In genomic region chr16:88584676-88585075, GRCh38 we compare ENCODE assay signal across 16 cellular contexts. TPM values are rescaled to one million over a fixed set of nuclear protein-coding genes. Genes with fewer than 3 reads are reported as not detected.
DNase-seq lines count a peak whose midpoint lies in the region; ATAC-seq, FAIRE-seq and TF ChIP-seq lines count a peak whose summit lies in the region.
"Had no signal": no experiment of that assay in that cellular context is flagged by ENCODE, and none has a peak within 500 bp of the region (broad histone marks: within the 10 kb centered on the region; RNA-seq: fewer than 3 reads in every experiment).

No MANE protein-coding gene starts in this region.

- H3K27ac ChIP-seq in HepG2 (ENCODE audit: extremely low read length, insufficient read depth, low read length) (no peak overlapping the region), right lobe of liver (no peak overlapping the region), endodermal cell (ENCODE audit: low read depth, low read length) (no peak overlapping the region)
- H3K27ac ChIP-seq: 22Rv1, BLaER1 had no signal

- no peak for TF ChIP-seq EP300 in HepG2 (IDR thresholded peaks at IDR 0.05; ENCODE audit: low read depth in 2 of 2, low read length in 2 of 2)
- no peak for TF ChIP-seq EP300 in HepG2 (CRISPR knock-in tag; IDR thresholded peaks at IDR 0.05; ENCODE audit: borderline replicate concordance)

- POLR2A ChIA-PET in HepG2 (lab: Yijun Ruan, JAX), result no interaction called here

- no peak overlapping the region for H2AFZ ChIP-seq in HepG2 (ENCODE audit: low read length)

- FAIRE-seq in HepG2 (lab: Jason Lieb, UNC), result peak; percentile 64

- intact Hi-C loops in HepG2 (cut with micrococcal nuclease; ENCODE audit: unreplicated experiment) (no loop called here), right lobe of liver (cut with DNase I) (no loop called here)

- H3K9ac ChIP-seq in HepG2 (ENCODE audit: insufficient read depth, low read depth, low read length), result no peak overlapping the region
- peak overlapping the region; percentile 18 for H3K9ac ChIP-seq in endodermal cell (ENCODE audit: extremely low read depth, low read length, poor library complexity, severe bottlenecking)

- peaks cover 71% of the 10 kb centered on the region for H3K36me3 Mint-ChIP-seq in endodermal cell (ENCODE audit: low read depth)

- H3K36me3 ChIP-seq in HepG2 (replicated peaks in 1 of 2; ENCODE audit: control insufficient read depth in 1 of 2, insufficient read depth in 2 of 2, low read length in 2 of 2), result peaks cover 57 to 83% of the 10 kb centered on the region in 2 experiments
- H3K36me3 ChIP-seq in right lobe of liver, result peaks cover 0 to 29% (median 13%) of the 10 kb centered on the region in 4 donors
- peaks cover 73% of the 10 kb centered on the region for H3K36me3 ChIP-seq in endodermal cell (ENCODE audit: control insufficient read depth, insufficient read depth, low read length)

- ATAC-seq in HepG2 (no peak), right lobe of liver (no peak)

- no peak for TF ChIP-seq CTCF in HepG2 (CRISPR knock-in tag; IDR thresholded peaks at IDR 0.05)
- TF ChIP-seq CTCF in right lobe of liver (IDR thresholded peaks at IDR 0.05), result no peak
- TF ChIP-seq CTCF in endodermal cell (conservative IDR thresholded peaks at IDR 0.05), result no peak

- H3K9me3 ChIP-seq in HepG2 (ENCODE audit: low read length) (no peaks in the 10 kb centered on the region), right lobe of liver (no peaks in the 10 kb centered on the region), endodermal cell (ENCODE audit: control insufficient read depth, low read length) (no peaks in the 10 kb centered on the region)
- H3K9me3 ChIP-seq: BLaER1 had no signal

- in situ Hi-C loops in HepG2 (cut with HindIII; ENCODE audit: extremely low pct_ligation_motif_present, low pct_unique_long_range_greater_than_20kb), result no loop called here

- TF ChIP-seq POLR2A in HepG2 (IDR thresholded peaks at IDR 0.05; ENCODE audit: insufficient read depth in 1 of 2, low read depth in 2 of 2, low read length in 2 of 2) (no peak), right lobe of liver (IDR thresholded peaks at IDR 0.05) (no peak)

- H3K27me3 Mint-ChIP-seq in endodermal cell (ENCODE audit: insufficient read depth), result no peaks in the 10 kb centered on the region

- H3K27me3 ChIP-seq in HepG2 (ENCODE audit: control insufficient read depth in 1 of 2, insufficient read depth in 2 of 2, low read length in 2 of 2), result no peaks in the 10 kb centered on the region
- no peaks in the 10 kb centered on the region for H3K27me3 ChIP-seq in right lobe of liver
- H3K27me3 ChIP-seq in endodermal cell (ENCODE audit: control insufficient read depth, insufficient read depth, low read length, poor library complexity, severe bottlenecking), result no peaks in the 10 kb centered on the region
- H3K27me3 ChIP-seq: BLaER1 had no signal

- H3K4me2 ChIP-seq in HepG2 (ENCODE audit: low read depth, low read length), result no peak overlapping the region
- H3K4me2 ChIP-seq: BLaER1 had no signal

- CTCF ChIA-PET in HepG2 (lab: Yijun Ruan, JAX; ENCODE audit: low intra/inter-chr PET ratio, low total read pairs), result no interaction called here

- no TSS peak for BruUV-seq in HepG2 (replicated peaks; lab: Mats Ljungman, UMichigan)

- H3K79me2 ChIP-seq in HepG2 (ENCODE audit: insufficient read depth, low read length), result peaks cover 26% of the 10 kb centered on the region

- H3K27ac Mint-ChIP-seq in endodermal cell, result peak overlapping the region; percentile 65

- H3K4me3 ChIP-seq in HepG2 (replicated peaks in 1 of 3; ENCODE audit: insufficient read depth in 1 of 3, low read depth in 2 of 3, low read length in 3 of 3), result no peak overlapping the region
- H3K4me3 ChIP-seq in right lobe of liver, result no peak overlapping the region
- peak overlapping the region; percentile 19 for H3K4me3 ChIP-seq in endodermal cell (ENCODE audit: low read length)
- H3K4me3 ChIP-seq: BLaER1 had no signal

- DNase-seq in NCI-H2171 treated with DMSO at 0.1 percent for 48 hours (lab: John Stamatoyannopoulos, UW) (peak; percentile 43), NCI-H2171 (lab: John Stamatoyannopoulos, UW) (no peak), HepG2 (ENCODE audit: low spot score) (no peak), right lobe of liver (no peak), endodermal cell (no peak), D341Med (ENCODE audit: low spot score) (no peak), NCI-H510A (lab: John Stamatoyannopoulos, UW) (no peak), hippocampal formation (lab: John Stamatoyannopoulos, UW) (no peak)
- DNase-seq: H7, Karpas-422, NCI-H187, NCI-H82, SIG-M5 had no signal

- 94% methylated on average over 6 of the region's 6 CpGs for WGBS in HepG2 (ENCODE audit: low lambda C conversion rate)
- WGBS in right lobe of liver (ENCODE audit: insufficient coverage, low coverage, low lambda C conversion rate, missing lambda C conversion rate), result 86% methylated on average over 6 of the region's 6 CpGs
- 89 to 100% methylated on average over 2 to 6 of the region's 6 CpGs for WGBS in endodermal cell (ENCODE audit: insufficient coverage in 1 of 2, insufficient read length in 1 of 2), 2 experiments

- peaks cover 13% of the 10 kb centered on the region for H3K4me1 Mint-ChIP-seq in endodermal cell

- H3K4me3 Mint-ChIP-seq in endodermal cell, result no peak overlapping the region

- no peak for TF ChIP-seq RAD21 in HepG2 (CRISPR knock-in tag; IDR thresholded peaks at IDR 0.05)

- no peaks in the 10 kb centered on the region for H3K4me1 ChIP-seq in HepG2 (ENCODE audit: insufficient read depth, low read length)
- no peaks in the 10 kb centered on the region for H3K4me1 ChIP-seq in right lobe of liver
- peaks cover 4% of the 10 kb centered on the region for H3K4me1 ChIP-seq in endodermal cell (ENCODE audit: control insufficient read depth, insufficient read depth, low read length)
- H3K4me1 ChIP-seq: BLaER1 had no signal

- H3K9me3 Mint-ChIP-seq in endodermal cell, result no peaks in the 10 kb centered on the region

- no peaks in the 10 kb centered on the region; the same call in 1 of the 2 replicates for H4K20me1 ChIP-seq in HepG2 (ENCODE audit: insufficient read depth, low read length)

TF ChIP-seq in HepG2, 621 proteins besides CTCF, POLR2A, EP300 and RAD21 (continues in another document):
- no peak for TF ChIP-seq CREB1 (IDR thresholded peaks at IDR 0.05)
- no peak for TF ChIP-seq CREB1 (CRISPR knock-in tag; IDR thresholded peaks at IDR 0.05)
- TF ChIP-seq ZNF326 (CRISPR knock-in tag; IDR thresholded peaks at IDR 0.05; ENCODE audit: borderline replicate concordance), result no peak

RNA-seq across cellular contexts. Expression of gene ZC3H18, which starts 14.5 kb away (rescaled TPM):
- total RNA-seq in HepG2 (2016; rRNA removed; fragmentation: Illumina TruSeq; extraction: Trizol) (19.7 and 27.4 TPM in 2 replicates), right lobe of liver (10 to 100 TPM in 5 of 6 experiments, 1 to 10 TPM in 1; 8.7 to 22.8 (median 16.4) TPM), endodermal cell (10 to 100 TPM; 75.4 to 76.6 TPM)
- total RNA-seq in HepG2 (2016; cell fraction: cytosol; rRNA removed; fragmentation: Illumina TruSeq; extraction: Trizol; ENCODE audit: low read depth), result 19.4 and 24.7 TPM in 2 replicates
- 14.3 and 27.1 TPM in 2 replicates for total RNA-seq in HepG2 (2016; cell fraction: insoluble cytoplasmic fraction; rRNA removed; fragmentation: Illumina TruSeq; extraction: Trizol)
- total RNA-seq in HepG2 (2016; cell fraction: membrane; rRNA removed; fragmentation: Illumina TruSeq; extraction: Trizol), result 13.2 and 13.7 TPM in 2 replicates
- total RNA-seq in HepG2 (2016; cell fraction: nucleus; rRNA removed; fragmentation: Illumina TruSeq; extraction: Trizol), result 23.0 and 25.0 TPM in 2 replicates
- polyA plus RNA-seq in HepG2 (2011; rRNA removed), result 11.2 and 12.7 TPM in 2 replicates
- polyA plus RNA-seq in HepG2 (2011; cell fraction: cytosol; rRNA removed), result 5.1 and 6.6 TPM in 2 replicates
- 52.8 and 62.1 TPM in 2 replicates for polyA plus RNA-seq in HepG2 (2011; cell fraction: nucleus; rRNA removed)
- 25.6 and 26.4 TPM in 2 replicates for polyA plus RNA-seq in HepG2 (2012)
- 2.5 and 2.8 TPM in 2 replicates for polyA plus RNA-seq in HepG2 (2016; cell fraction: cytosol; fragmentation: Illumina TruSeq; extraction: Trizol; ENCODE audit: low read depth)
- 25.5 and 39.1 TPM in 2 replicates for polyA plus RNA-seq in HepG2 (2016; cell fraction: insoluble cytoplasmic fraction; fragmentation: Illumina TruSeq; extraction: Trizol; ENCODE audit: low read depth)
- 6.0 and 7.1 TPM in 2 replicates for polyA plus RNA-seq in HepG2 (2016; cell fraction: membrane; fragmentation: Illumina TruSeq; extraction: Trizol; ENCODE audit: low read depth)
- polyA plus RNA-seq in HepG2 (2016; cell fraction: nucleus; fragmentation: Illumina TruSeq; extraction: Trizol; ENCODE audit: insufficient read depth, low read depth), result 81.5 and 103 TPM in 2 replicates
- polyA minus RNA-seq in HepG2 (2011; rRNA and poly(A)+ RNA removed; ENCODE audit: low replicate concordance), result 8.7 and 11.6 TPM in 2 replicates
- polyA minus RNA-seq in HepG2 (2011; cell fraction: cytosol; rRNA and poly(A)+ RNA removed), result 9.7 and 11.0 TPM in 2 replicates
- polyA minus RNA-seq in HepG2 (2011; cell fraction: nucleus; rRNA and poly(A)+ RNA removed), result 21.3 and 25.5 TPM in 2 replicates
- 68.2 TPM for polyA plus RNA-seq in endodermal cell (2013, experiment 1 of 2)
- polyA plus RNA-seq in endodermal cell (2013, experiment 2 of 2), result 57.8 TPM

RNA-seq across cellular contexts. Expression of gene IL17C, which starts 53.7 kb away (rescaled TPM):
- total RNA-seq in HepG2 (2016; rRNA removed; fragmentation: Illumina TruSeq; extraction: Trizol) (not detected in 2 replicates), right lobe of liver (not detected), endodermal cell (not detected)
- total RNA-seq in HepG2 (2016; cell fraction: cytosol; rRNA removed; fragmentation: Illumina TruSeq; extraction: Trizol; ENCODE audit: low read depth), result not detected in 2 replicates
- total RNA-seq in HepG2 (2016; cell fraction: insoluble cytoplasmic fraction; rRNA removed; fragmentation: Illumina TruSeq; extraction: Trizol), result not detected in 2 replicates
- not detected in 2 replicates for total RNA-seq in HepG2 (2016; cell fraction: membrane; rRNA removed; fragmentation: Illumina TruSeq; extraction: Trizol)
- total RNA-seq in HepG2 (2016; cell fraction: nucleus; rRNA removed; fragmentation: Illumina TruSeq; extraction: Trizol), result not detected in 2 replicates
- polyA plus RNA-seq in HepG2 (2011; rRNA removed), result not detected in 2 replicates
- not detected in 2 replicates for polyA plus RNA-seq in HepG2 (2011; cell fraction: cytosol; rRNA removed)
- not detected in 2 replicates for polyA plus RNA-seq in HepG2 (2011; cell fraction: nucleus; rRNA removed)
- not detected in 2 replicates for polyA plus RNA-seq in HepG2 (2012)
- polyA plus RNA-seq in HepG2 (2016; cell fraction: cytosol; fragmentation: Illumina TruSeq; extraction: Trizol; ENCODE audit: low read depth), result not detected in 2 replicates
- polyA plus RNA-seq in HepG2 (2016; cell fraction: insoluble cytoplasmic fraction; fragmentation: Illumina TruSeq; extraction: Trizol; ENCODE audit: low read depth), result not detected in 2 replicates
- polyA plus RNA-seq in HepG2 (2016; cell fraction: membrane; fragmentation: Illumina TruSeq; extraction: Trizol; ENCODE audit: low read depth), result not detected in 2 replicates
- not detected in 2 replicates for polyA plus RNA-seq in HepG2 (2016; cell fraction: nucleus; fragmentation: Illumina TruSeq; extraction: Trizol; ENCODE audit: insufficient read depth, low read depth)
- polyA minus RNA-seq in HepG2 (2011; rRNA and poly(A)+ RNA removed; ENCODE audit: low replicate concordance), result not detected in 2 replicates
- polyA minus RNA-seq in HepG2 (2011; cell fraction: cytosol; rRNA and poly(A)+ RNA removed), result not detected in 2 replicates
- not detected in 2 replicates for polyA minus RNA-seq in HepG2 (2011; cell fraction: nucleus; rRNA and poly(A)+ RNA removed)
- not detected for polyA plus RNA-seq in endodermal cell (2013, experiment 1 of 2)
- not detected for polyA plus RNA-seq in endodermal cell (2013, experiment 2 of 2)
- total RNA-seq: NCI-H460 had no signal
